Comparison of ENCODE assay signal across 8 cellular contexts in the genomic region with DNA sequence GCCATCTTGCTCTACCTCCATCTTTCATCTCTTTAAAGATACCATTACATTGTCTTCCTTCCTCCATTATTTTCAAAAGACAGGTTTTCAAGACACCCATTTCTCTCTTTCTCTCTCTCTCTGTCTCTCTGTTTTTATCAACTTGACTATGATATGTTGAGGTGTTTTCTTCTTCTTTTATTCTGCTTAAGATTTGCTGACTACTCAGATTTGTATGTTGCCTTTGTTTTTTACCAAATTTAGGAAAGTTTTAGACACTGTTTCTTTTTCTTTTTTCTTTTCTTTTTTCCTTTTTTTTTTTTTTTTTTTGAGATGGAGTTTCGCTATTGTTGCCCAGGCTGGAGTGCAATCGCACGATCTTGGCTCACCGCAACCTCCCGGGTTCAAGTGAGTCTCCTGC.
"Had no signal": no experiment of that assay in that cellular context is flagged by ENCODE, and none has a peak within 500 bp of the region (broad histone marks: within the 10 kb centered on the region; RNA-seq: fewer than 3 reads in every experiment).

No MANE protein-coding gene starts in this region.

- DNase-seq: GDM1, GF-D8 had no signal

- FAIRE-seq: G401.6, GM12878, GM12891, GM12892, GM18507, GM19239 had no signal

- ATAC-seq: GM12878 had no signal

- H3K4me3 ChIP-seq: GM12878 had no signal
